In genomic region chr3:188594137-188594536, GRCh38 we compare ENCODE assay signal across 11 cellular contexts.
A peak's percentile ranks its signal among the peaks of the same experiment; 100 is the strongest.
DNase-seq lines count a peak whose midpoint lies in the region; ATAC-seq and TF ChIP-seq lines count a peak whose summit lies in the region.
"Had no signal": no experiment of that assay in that cellular context is flagged by ENCODE, and none has a peak within 500 bp of the region (broad histone marks: within the 10 kb centered on the region; RNA-seq: fewer than 3 reads in every experiment).

No MANE protein-coding gene starts in this region.

- TF ChIP-seq POLR2A in testis (IDR thresholded peaks at IDR 0.05) = no peak

- H3K27me3 Mint-ChIP-seq in endodermal cell (ENCODE audit: insufficient read depth) = no peaks in the 10 kb centered on the region
- H3K27me3 Mint-ChIP-seq: natural killer cell treated with Interleukin-12 subunit alpha and Interleukin-12 subunit beta and Interleukin-15 and Interleukin-18, amount 100 ng/mL, for 72 hours had no signal

- no peak overlapping the region for H3K27ac Mint-ChIP-seq in endodermal cell

- H3K9ac ChIP-seq in endodermal cell (ENCODE audit: extremely low read depth, low read length, poor library complexity, severe bottlenecking) = no peak overlapping the region

- H3K9me3 Mint-ChIP-seq in endodermal cell = no peaks in the 10 kb centered on the region
- H3K9me3 Mint-ChIP-seq: natural killer cell treated with Interleukin-12 subunit alpha and Interleukin-12 subunit beta and Interleukin-15 and Interleukin-18, amount 100 ng/mL, for 72 hours had no signal

- H3K9me3 ChIP-seq in testis (no peaks in the 10 kb centered on the region), endodermal cell (ENCODE audit: control insufficient read depth, low read length) (no peaks in the 10 kb centered on the region)

- H3K4me3 ChIP-seq in fibroblast of villous mesenchyme (ENCODE audit: low read depth, low read length) = no peak overlapping the region
- no peak overlapping the region for H3K4me3 ChIP-seq in testis
- H3K4me3 ChIP-seq in endodermal cell (ENCODE audit: low read length) = no peak overlapping the region

- ATAC-seq in SK-N-SH treated with all-trans-retinoic acid at 6 μM for 48 hours = peak; percentile 88
- ATAC-seq: natural killer cell treated with Interleukin-12 subunit alpha and Interleukin-12 subunit beta and Interleukin-15 and Interleukin-18, amount 100 ng/mL, for 72 hours had no signal

- H3K36me3 Mint-ChIP-seq in endodermal cell (ENCODE audit: low read depth) = no peaks in the 10 kb centered on the region

- no peaks in the 10 kb centered on the region for H3K36me3 ChIP-seq in testis (ENCODE audit: low read depth, missing control alignments)
- no peaks in the 10 kb centered on the region for H3K36me3 ChIP-seq in endodermal cell (ENCODE audit: control insufficient read depth, insufficient read depth, low read length)

- H3K4me1 Mint-ChIP-seq in endodermal cell = no peaks in the 10 kb centered on the region

- intact Hi-C loops in testis (cut with DNase I; ENCODE audit: low total_unique reads) = no loop called here

- peak; percentile 38 for DNase-seq in Daoy (ENCODE audit: low read depth)
- DNase-seq in fibroblast of villous mesenchyme (ENCODE audit: low read depth) = peak; percentile 74
- DNase-seq in putamen (ENCODE audit: low spot score) = peak; percentile 48
- DNase-seq in testis = no peak
- DNase-seq in DMS114 treated with DMSO at 0.1 percent for 48 hours (lab: John Stamatoyannopoulos, UW; ENCODE audit: unreplicated experiment) = no peak
- no peak for DNase-seq in NOMO-1 treated with dmso at 0.1 percent for 144 hours (lab: John Stamatoyannopoulos, UW; ENCODE audit: unreplicated experiment)
- no peak for DNase-seq in endodermal cell
- DNase-seq: DMS79 had no signal

- no peak for TF ChIP-seq CTCF in fibroblast of villous mesenchyme (IDR thresholded peaks at IDR 0.05; ENCODE audit: insufficient read depth, low read depth, low read length)
- no peak for TF ChIP-seq CTCF in testis (IDR thresholded peaks at IDR 0.05)
- TF ChIP-seq CTCF in endodermal cell (conservative IDR thresholded peaks at IDR 0.05) = no peak

- H3K27me3 ChIP-seq in testis (no peaks in the 10 kb centered on the region), endodermal cell (ENCODE audit: control insufficient read depth, insufficient read depth, low read length, poor library complexity, severe bottlenecking) (no peaks in the 10 kb centered on the region)

- H3K27ac ChIP-seq in testis = no peak overlapping the region
- no peak overlapping the region for H3K27ac ChIP-seq in endodermal cell (ENCODE audit: low read depth, low read length)
- H3K27ac ChIP-seq: HL-60 had no signal

- H3K4me3 Mint-ChIP-seq in endodermal cell = no peak overlapping the region
- H3K4me3 Mint-ChIP-seq: natural killer cell treated with Interleukin-12 subunit alpha and Interleukin-12 subunit beta and Interleukin-15 and Interleukin-18, amount 100 ng/mL, for 72 hours had no signal

- peaks cover 4% of the 10 kb centered on the region for H3K4me1 ChIP-seq in testis
- no peaks in the 10 kb centered on the region for H3K4me1 ChIP-seq in endodermal cell (ENCODE audit: control insufficient read depth, insufficient read depth, low read length)

- WGBS in testis, 2 donors = 48 to 49% methylated on average over 2 of the region's 2 CpGs
- 83 to 96% methylated on average over 1 to 2 of the region's 2 CpGs for WGBS in endodermal cell (ENCODE audit: insufficient coverage in 1 of 2, insufficient read length in 1 of 2), 2 experiments

TF ChIP-seq in SK-N-SH treated with all-trans-retinoic acid at 6 μM for 48 hours, 23 proteins besides CTCF, POLR2A, EP300 and RAD21:
- TF ChIP-seq ISL1 (CRISPR knock-in tag; IDR thresholded peaks at IDR 0.05) (0 out of 2 replicates have a peak, but pooled peaks have one; percentile 10), ZNF70 (CRISPR knock-in tag; IDR thresholded peaks at IDR 0.05) (no peak)

Comparison
In these comparisons a context has a peak if more than half of its experiments do, and no peak if none do; other contexts are left out.
1. DNase-seq: peak in Daoy (single experiment), fibroblast of villous mesenchyme (single experiment) and putamen (single experiment); none in testis (single experiment), DMS114 treated with DMSO at 0.1 percent for 48 hours (single experiment), NOMO-1 treated with dmso at 0.1 percent for 144 hours (single experiment) and endodermal cell (single experiment).